In the genomic region with DNA sequence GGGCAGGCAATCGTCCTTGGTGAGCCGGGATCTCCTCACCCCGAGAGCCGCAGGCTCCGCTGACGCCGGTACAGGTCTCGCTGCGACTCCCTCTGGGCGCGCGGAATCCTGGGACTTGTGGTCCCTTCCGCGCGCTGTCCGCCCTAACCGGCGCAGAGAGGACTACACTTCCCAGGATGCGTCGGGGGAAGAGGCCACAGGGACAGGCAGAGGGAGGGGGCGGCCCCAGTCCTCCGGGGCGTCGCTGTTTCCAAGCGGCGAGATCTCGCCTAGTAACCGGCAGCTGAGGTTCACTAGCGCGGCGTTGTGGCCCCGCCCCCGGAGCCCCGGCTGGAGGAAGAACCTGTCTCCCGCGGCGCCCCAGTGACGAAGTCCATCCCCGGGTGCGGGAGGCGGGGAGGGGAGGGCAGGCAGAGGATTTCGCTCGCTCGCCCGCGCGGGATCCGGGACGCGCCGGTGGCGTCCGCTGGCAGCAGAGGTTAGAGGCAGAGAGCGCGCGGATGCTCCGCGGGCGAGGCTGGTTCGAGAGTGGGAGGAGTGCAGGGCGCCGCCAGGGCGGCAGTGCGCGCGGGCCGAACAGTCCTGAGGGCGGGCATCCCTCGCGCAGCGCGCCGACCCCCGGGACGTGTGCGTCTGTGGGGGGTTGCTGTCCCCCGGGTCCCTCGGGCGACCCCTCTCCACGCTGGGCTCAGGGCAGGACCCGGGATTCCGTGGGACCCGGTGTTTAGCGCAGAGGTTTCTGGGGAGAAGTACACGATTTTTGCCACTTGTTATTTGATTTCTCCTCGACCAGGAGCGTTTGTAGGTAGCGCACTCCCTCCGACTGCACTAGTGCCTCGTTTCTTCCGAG, we compare ENCODE assay signal across 8 cellular contexts. TPM values are rescaled to one million over a fixed set of nuclear protein-coding genes. Genes with fewer than 3 reads are reported as not detected.
DNase-seq lines count a peak whose midpoint lies in the region; ATAC-seq, FAIRE-seq and TF ChIP-seq lines count a peak whose summit lies in the region.

A gene (plus strand): TSS at position 363 of the 850 bp plus-strand sequence. CDS start 1,400 bp downstream, outside the sequence.

- peak; percentile 74 for FAIRE-seq in kidney (lab: Jason Lieb, UNC)

- peaks cover 6% of the 10 kb centered on the region in 2 donors for H3K4me1 ChIP-seq in kidney (ENCODE audit: control insufficient read depth in 1 of 2, insufficient read depth in 1 of 2, low read depth in 1 of 2, low read length in 2 of 2)

- TF ChIP-seq CTCF in AG10803 (conservative IDR thresholded peaks at IDR 0.05; ENCODE audit: low read length) (peak; percentile 11; the same call in 1 of the 2 replicates), chondrocyte (IDR thresholded peaks at IDR 0.05) (peak; percentile 71), kidney (IDR thresholded peaks at IDR 0.05; ENCODE audit: borderline replicate concordance, extremely low read depth, insufficient read depth) (peak; percentile 0)

- H3K36me3 ChIP-seq in kidney (ENCODE audit: control insufficient read depth in 1 of 2, insufficient read depth in 2 of 2, low read length in 2 of 2): no peaks in the 10 kb centered on the region

- H3K27ac ChIP-seq in kidney (ENCODE audit: low read depth in 2 of 2, low read length in 2 of 2): peak within 1 kb of the TSS; percentile 60 to 84

- peak within 1 kb of the TSS; percentile 67 to 86 for H3K9ac ChIP-seq in kidney (ENCODE audit: low read length in 2 of 2)

- ATAC-seq in GM19025 (IDR thresholded peaks at IDR 0.05; ENCODE audit: low read depth, unreplicated experiment) (peak; percentile 97), HG03378 (IDR thresholded peaks at IDR 0.05; ENCODE audit: unreplicated experiment) (peak; percentile 96)

- H3K4me1 Mint-ChIP-seq in chondrocyte (ENCODE audit: low read depth): peaks cover 24% of the 10 kb centered on the region

- H3K9me3 ChIP-seq in kidney (ENCODE audit: control insufficient read depth in 1 of 2, low read length in 2 of 2): no peaks in the 10 kb centered on the region

- peaks cover 11% of the 10 kb centered on the region for H3K27me3 Mint-ChIP-seq in chondrocyte (ENCODE audit: low read depth)

- peak within 1 kb of the TSS; percentile 93 for H3K27ac Mint-ChIP-seq in chondrocyte (ENCODE audit: unreplicated experiment)

- intact Hi-C loops in kidney (cut with DNase I): no loop called here

- peak within 1 kb of the TSS; percentile 65 for H3K4me3 ChIP-seq in AG10803 (ENCODE audit: low read length)
- H3K4me3 ChIP-seq in kidney (ENCODE audit: low read length in 2 of 2): peak within 1 kb of the TSS; percentile 80 to 96

- DNase-seq in AG10803 (ENCODE audit: low read depth): peak; percentile 97
- DNase-seq in NCI-H446 treated with DMSO at 0.1 percent for 48 hours (lab: John Stamatoyannopoulos, UW): peak; percentile 98
- DNase-seq in activated CD4-positive, alpha-beta T cell treated with anti-CD3 and anti-CD28 coated beads for 1 hour: peak; percentile 96
- peak; percentile 99 for DNase-seq in chondrocyte (ENCODE audit: low spot score)
- DNase-seq in kidney: peak; percentile 99
- DNase-seq in stimulated activated CD4-positive, alpha-beta T cell treated with anti-CD3 and anti-CD28 coated beads, Interleukin-15, amount 100 ng/mL, for 24 hours: peak; percentile 99

- no peaks in the 10 kb centered on the region for H3K36me3 Mint-ChIP-seq in chondrocyte (ENCODE audit: low read depth)

- peak within 1 kb of the TSS; percentile 87 for H3K4me3 Mint-ChIP-seq in chondrocyte (ENCODE audit: unreplicated experiment)

- no peaks in the 10 kb centered on the region for H3K9me3 Mint-ChIP-seq in chondrocyte (ENCODE audit: low read depth)

RNA-seq across cellular contexts. Expression of the gene that starts here (rescaled TPM):
- 0.97 to 2.3 TPM (median 1.1 TPM) in 3 replicates for total RNA-seq in chondrocyte
- 3.1 TPM for total RNA-seq in kidney
- 1.7 TPM for polyA plus RNA-seq in kidney (ENCODE audit: insufficient read depth, low read depth, low replicate concordance)

Comparison
In these comparisons a context has a peak if more than half of its experiments do, and no peak if none do; other contexts are left out.
1. Peak in every context shown above with its lines: DNase-seq, ATAC-seq, H3K4me3 ChIP-seq and H3K27ac ChIP-seq.
2. CTCF ChIP-seq: peak in every context shown above with its lines; median percentile 71 in chondrocyte; 11 in AG10803; 0 in kidney.